30 cellular contexts compared by ENCODE assay signal in the genomic region with DNA sequence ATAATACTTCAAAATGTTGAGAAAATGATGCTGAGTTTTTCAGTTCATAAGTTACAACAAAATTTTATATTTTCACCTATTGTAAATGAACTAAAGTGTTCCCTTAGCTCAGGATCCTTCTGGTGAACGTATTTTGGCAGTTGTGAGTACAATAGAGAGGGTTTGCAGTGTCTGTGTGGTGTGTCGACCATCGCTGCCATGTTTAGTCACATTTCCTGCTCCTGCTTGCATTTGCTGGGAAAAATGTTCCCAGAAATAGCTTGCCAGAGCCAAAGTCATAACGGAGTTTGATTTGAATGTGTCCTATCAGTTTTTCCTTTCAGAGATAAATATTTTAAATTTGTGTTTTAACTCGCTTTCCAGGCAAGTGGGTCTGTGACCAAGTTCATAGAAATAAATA.
DNase-seq lines count a peak whose midpoint lies in the region; ATAC-seq, FAIRE-seq and TF ChIP-seq lines count a peak whose summit lies in the region.
"Had no signal": no experiment of that assay in that cellular context is flagged by ENCODE, and none has a peak within 500 bp of the region (broad histone marks: within the 10 kb centered on the region; RNA-seq: fewer than 3 reads in every experiment).

No MANE protein-coding gene starts in this region.

- H3K4me1 ChIP-seq in IMR-90 (ENCODE audit: control insufficient read depth, insufficient read depth, low read length) = peaks cover 15% of the 10 kb centered on the region
- peaks cover 48% of the 10 kb centered on the region for H3K4me1 ChIP-seq in mesenchymal stem cell (ENCODE audit: control insufficient read depth, insufficient read depth, low read depth, low read length)
- H3K4me1 ChIP-seq: heart right ventricle, suprapubic skin, upper lobe of right lung had no signal

- H2BK15ac ChIP-seq in IMR-90 (ENCODE audit: low read depth, low read length) = peak overlapping the region; percentile 81; the same call in 2 of the 3 replicates
- no peak overlapping the region for H2BK15ac ChIP-seq in mesenchymal stem cell (ENCODE audit: low read depth, poor library complexity, severe bottlenecking)

- H2AFZ ChIP-seq in IMR-90 (replicated peaks; ENCODE audit: low read length, poor library complexity) = peak overlapping the region; percentile 73
- H2AFZ ChIP-seq in mesenchymal stem cell (ENCODE audit: low read depth, low read length) = no peak overlapping the region

- H3K27me3 Mint-ChIP-seq in chondrocyte (ENCODE audit: low read depth) = no peaks in the 10 kb centered on the region
- H3K27me3 Mint-ChIP-seq: activated CD4-positive, alpha-beta memory T cell treated with anti-CD3 and anti-CD28 coated beads, Interleukin-2, amount 10 ng/mL, durations not matched to agents 7 days and 5 days; activated naive CD8-positive, alpha-beta T cell had no signal

- peak overlapping the region; percentile 13 for H3K56ac ChIP-seq in IMR-90 (ENCODE audit: extremely low read depth, insufficient read depth, low read length)

- DNase-seq in Daoy (ENCODE audit: low read depth) (peak; percentile 57), IMR-90 (peak; percentile 53), chondrocyte (ENCODE audit: low spot score) (no peak), mesenchymal stem cell (peak; percentile 28), GM12891 (ENCODE audit: insufficient read length, low spot score) (no peak)
- DNase-seq: activated CD4-positive, alpha-beta memory T cell treated with anti-CD3 and anti-CD28 coated beads, Interleukin-2, amount 10 ng/mL, durations not matched to agents 7 days and 5 days; activated T-cell treated with anti-CD3 and anti-CD28 coated beads for 4 hours; central memory CD4-positive, alpha-beta T cell; DMS79 treated with DMSO at 0.1 percent for 48 hours; heart right ventricle; left cardiac atrium; MM.1S; NCI-H2029; NCI-H69; stimulated activated CD4-positive, alpha-beta T cell treated with anti-CD3 and anti-CD28 coated beads, Interleukin-15, amount 100 ng/mL, for 24 hours; stimulated activated naive CD4-positive, alpha-beta T cell; upper lobe of right lung had no signal

- no peak for TF ChIP-seq RAD21 in IMR-90 (IDR thresholded peaks at IDR 0.05; ENCODE audit: low read length)

- H2AK9ac ChIP-seq in IMR-90 (replicated peaks; ENCODE audit: low read depth, low read length, poor library complexity) = no peak overlapping the region

- dilution Hi-C loops in IMR-90 (cut with HindIII; ENCODE audit: low sequenced_read_pairs, unreplicated experiment) = no loop called here

- peak overlapping the region; percentile 75 for H3K27ac Mint-ChIP-seq in chondrocyte (ENCODE audit: unreplicated experiment)
- H3K27ac Mint-ChIP-seq: activated CD4-positive, alpha-beta memory T cell treated with anti-CD3 and anti-CD28 coated beads, Interleukin-2, amount 10 ng/mL, durations not matched to agents 7 days and 5 days; activated naive CD8-positive, alpha-beta T cell; T-helper 1 cell treated with Interleukin-12 subunit alpha and Interleukin-12 subunit beta and Interleukin-4 antibody, amounts not matched to agents 30 μg/mL and 1 μg/mL, for 36 hours had no signal

- H3K79me1 ChIP-seq in IMR-90 (ENCODE audit: low read depth in 1 of 2, low read length in 2 of 2) (peaks cover 0 to 7% of the 10 kb centered on the region in 2 experiments; a peak in 2 of 4 replicates), mesenchymal stem cell (replicated peaks; ENCODE audit: low read length, poor library complexity, severe bottlenecking) (peaks cover 2% of the 10 kb centered on the region)

- H3K9ac ChIP-seq in IMR-90 (ENCODE audit: low read depth, low read length) (no peak overlapping the region), mesenchymal stem cell (ENCODE audit: low read length) (peak overlapping the region; percentile 39)

- H2AK5ac ChIP-seq in IMR-90 (ENCODE audit: low read depth, low read length) (peak overlapping the region; percentile 55; the same call in 1 of the 2 replicates), mesenchymal stem cell (ENCODE audit: low read length, severe bottlenecking) (no peak overlapping the region)

- H3K27me3 ChIP-seq in IMR-90 (ENCODE audit: control insufficient read depth, insufficient read depth, low read length) (no peaks in the 10 kb centered on the region), mesenchymal stem cell (ENCODE audit: control insufficient read depth in 1 of 2, insufficient read depth in 1 of 2, low read length in 2 of 2) (no peaks in the 10 kb centered on the region)

- in situ Hi-C loops in IMR-90 (cut with MboI; ENCODE audit: low sequenced_read_pairs) = no loop called here

- H4K5ac ChIP-seq in IMR-90 (ENCODE audit: low read depth, low read length) = peak overlapping the region; percentile 61; the same call in 1 of the 2 replicates

- H3K4me3 ChIP-seq in IMR-90 (ENCODE audit: insufficient read depth, low read depth, low read length) (no peak overlapping the region), mesenchymal stem cell (ENCODE audit: insufficient read depth in 1 of 2, low read depth in 1 of 2, low read length in 2 of 2) (no peak overlapping the region)
- H3K4me3 ChIP-seq: heart right ventricle, suprapubic skin, upper lobe of right lung had no signal

- no peaks in the 10 kb centered on the region for H3K36me3 ChIP-seq in IMR-90 (ENCODE audit: control insufficient read depth, insufficient read depth, low read length)
- peaks cover 12 to 15% of the 10 kb centered on the region in 2 experiments for H3K36me3 ChIP-seq in mesenchymal stem cell (ENCODE audit: control insufficient read depth in 1 of 2, insufficient read depth in 2 of 2, low read depth in 1 of 2, low read length in 2 of 2)
- H3K36me3 ChIP-seq: heart right ventricle, suprapubic skin, upper lobe of right lung had no signal

- H2BK20ac ChIP-seq in IMR-90 (ENCODE audit: low read depth, low read length) = peak overlapping the region; percentile 96

- CTCF ChIA-PET in IMR-90 (lab: Yijun Ruan, JAX) = interaction anchor here (0.6 kb wide), 1 partner anchor 212 kb away, joined by 4 read pairs; no protein-coding TSS in a partner anchor

- H2BK12ac ChIP-seq in mesenchymal stem cell (ENCODE audit: low read length in 2 of 2) = no peak overlapping the region

- no peaks in the 10 kb centered on the region for H4K20me1 ChIP-seq in IMR-90 (ENCODE audit: insufficient read depth, low read length)

- no peaks in the 10 kb centered on the region for H3K9me3 Mint-ChIP-seq in chondrocyte (ENCODE audit: low read depth)
- H3K9me3 Mint-ChIP-seq: activated CD4-positive, alpha-beta memory T cell treated with anti-CD3 and anti-CD28 coated beads, Interleukin-2, amount 10 ng/mL, durations not matched to agents 7 days and 5 days; T-helper 1 cell treated with Interleukin-12 subunit alpha and Interleukin-12 subunit beta and Interleukin-4 antibody, amounts not matched to agents 30 μg/mL and 1 μg/mL, for 36 hours had no signal

- peak overlapping the region; percentile 95 for H3K14ac ChIP-seq in IMR-90 (replicated peaks; ENCODE audit: low read depth, low read length)
- H3K14ac ChIP-seq in mesenchymal stem cell (ENCODE audit: low read length in 2 of 2) = no peak overlapping the region

- 0 out of 2 replicates have a peak, but pooled peaks have one; percentile 23 for ATAC-seq in IMR-90 (ENCODE audit: low read depth)
- ATAC-seq in GM18517 (IDR thresholded peaks at IDR 0.05; ENCODE audit: unreplicated experiment) = no peak
- ATAC-seq in esophagus mucosa = no peak
- no peak for ATAC-seq in GM18858 (IDR thresholded peaks at IDR 0.05; ENCODE audit: unreplicated experiment)
- ATAC-seq: activated CD4-positive, CD25-positive, alpha-beta regulatory T cell treated with anti-CD3 and anti-CD28 coated beads, Interleukin-2, amount 50 U/mL, for 24 hours; heart right ventricle; left cardiac atrium; sciatic nerve; upper lobe of right lung had no signal

- BruUV-seq in IMR-90 (replicated peaks; lab: Mats Ljungman, UMichigan) = no TSS peak

- peaks cover 32% of the 10 kb centered on the region for H3K9me1 ChIP-seq in IMR-90 (ENCODE audit: insufficient read depth, low read length)

- H4K8ac ChIP-seq in IMR-90 (ENCODE audit: low read depth in 2 of 2, low read length in 2 of 2) = peak overlapping the region; percentile 23 to 95
- H4K8ac ChIP-seq in mesenchymal stem cell (ENCODE audit: low read length) = no peak overlapping the region

- TF ChIP-seq POLR2A in IMR-90 (IDR thresholded peaks at IDR 0.05; ENCODE audit: low read depth, low read length) (no peak), GM12891 (IDR thresholded peaks at IDR 0.05; ENCODE audit: low read depth, low read length) (no peak)

- peak overlapping the region; percentile 94; the same call in 1 of the 2 replicates for H3K18ac ChIP-seq in IMR-90 (ENCODE audit: low read depth, low read length)
- H3K18ac ChIP-seq in mesenchymal stem cell (ENCODE audit: low read depth in 1 of 2, low read length in 2 of 2) = no peak overlapping the region

- TF ChIP-seq CTCF in IMR-90 (conservative IDR thresholded peaks at IDR 0.05; ENCODE audit: low read depth, low read length) = no peak
- TF ChIP-seq CTCF in chondrocyte (IDR thresholded peaks at IDR 0.05) = no peak

- intact Hi-C loops in IMR-90 (cut with micrococcal nuclease) = no loop called here

- H3K27ac ChIP-seq in IMR-90 (ENCODE audit: insufficient read depth, low read length) (peak overlapping the region; percentile 9; the same call in 1 of the 2 replicates), mesenchymal stem cell (ENCODE audit: low read length, poor library complexity, severe bottlenecking) (no peak overlapping the region)
- H3K27ac ChIP-seq: C4-2B, heart right ventricle, suprapubic skin, upper lobe of right lung had no signal

- POLR2A ChIA-PET in IMR-90 (lab: Charles Lee; ENCODE audit: unreplicated experiment) = no interaction called here

- no peak for FAIRE-seq in GM12891 (lab: Jason Lieb, UNC)
- FAIRE-seq: endometrium, H1, RCC 7860, TTC549 had no signal

- H4K91ac ChIP-seq in IMR-90 (ENCODE audit: insufficient read depth, low read depth, low read length) = peak overlapping the region; percentile 80
- no peak overlapping the region for H4K91ac ChIP-seq in mesenchymal stem cell (ENCODE audit: low read length)

- peak overlapping the region; percentile 24 for H3K4me3 Mint-ChIP-seq in chondrocyte (ENCODE audit: unreplicated experiment)
- H3K4me3 Mint-ChIP-seq: activated CD4-positive, alpha-beta memory T cell treated with anti-CD3 and anti-CD28 coated beads, Interleukin-2, amount 10 ng/mL, durations not matched to agents 7 days and 5 days; T-helper 1 cell treated with Interleukin-12 subunit alpha and Interleukin-12 subunit beta and Interleukin-4 antibody, amounts not matched to agents 30 μg/mL and 1 μg/mL, for 36 hours had no signal

- H3K4me1 Mint-ChIP-seq in chondrocyte (ENCODE audit: low read depth) = peaks cover 26% of the 10 kb centered on the region
- H3K4me1 Mint-ChIP-seq: activated CD4-positive, alpha-beta memory T cell treated with anti-CD3 and anti-CD28 coated beads, Interleukin-2, amount 10 ng/mL, durations not matched to agents 7 days and 5 days had no signal

- H3K4ac ChIP-seq in IMR-90 (ENCODE audit: low read depth, low read length) = peak overlapping the region; percentile 88
- no peak overlapping the region for H3K4ac ChIP-seq in mesenchymal stem cell (ENCODE audit: low read depth in 1 of 2, low read length in 2 of 2)

- H3K23ac ChIP-seq in IMR-90 (ENCODE audit: low read depth, low read length) = peak overlapping the region; percentile 57; the same call in 1 of the 2 replicates
- no peak overlapping the region for H3K23ac ChIP-seq in mesenchymal stem cell (ENCODE audit: low read length in 2 of 2)

- peaks cover 1% of the 10 kb centered on the region for H3K36me3 Mint-ChIP-seq in chondrocyte (ENCODE audit: low read depth)
- H3K36me3 Mint-ChIP-seq: activated naive CD8-positive, alpha-beta T cell had no signal

- peak overlapping the region; percentile 97 for H2BK5ac ChIP-seq in IMR-90 (ENCODE audit: low read depth, low read length, poor library complexity, severe bottlenecking)
- H2BK5ac ChIP-seq in mesenchymal stem cell (ENCODE audit: low read depth, low read length, poor library complexity, severe bottlenecking) = no peak overlapping the region

- H2BK120ac ChIP-seq in IMR-90 (ENCODE audit: low read depth, low read length) (peak overlapping the region; percentile 97), mesenchymal stem cell (ENCODE audit: low read depth, low read length) (no peak overlapping the region)

- H3K9me3 ChIP-seq in IMR-90 (ENCODE audit: control insufficient read depth, insufficient read depth, low read length) = no peaks in the 10 kb centered on the region
- H3K9me3 ChIP-seq in mesenchymal stem cell (ENCODE audit: control insufficient read depth, low read length) = no peaks in the 10 kb centered on the region
- H3K9me3 ChIP-seq: heart right ventricle, suprapubic skin, upper lobe of right lung had no signal

- WGBS in IMR-90 (ENCODE audit: extremely low coverage in 2 of 2, insufficient read length in 1 of 2), 2 experiments = no CpG with 5 or more reads among the region's 5 CpGs
- WGBS in mesenchymal stem cell = 17% methylated on average over 4 of the region's 5 CpGs

- peak overlapping the region; percentile 9; the same call in 1 of the 2 replicates for H3K4me2 ChIP-seq in IMR-90 (ENCODE audit: low read depth, low read length)
- H3K4me2 ChIP-seq in mesenchymal stem cell (ENCODE audit: low read length, poor library complexity, severe bottlenecking) = no peak overlapping the region

Comparison
In these comparisons a context has a peak if more than half of its experiments do, and no peak if none do; other contexts are left out.
1. DNase-seq: peak in Daoy (single experiment), IMR-90 (single experiment) and mesenchymal stem cell (single experiment); none in chondrocyte (single experiment) and GM12891 (single experiment).